ENCODE assay signal across 9 cellular contexts in genomic region chr12:27015730-27016076, GRCh38. TPM values are rescaled to one million over a fixed set of nuclear protein-coding genes. Genes with fewer than 3 reads are reported as not detected.
DNase-seq lines count a peak whose midpoint lies in the region; ATAC-seq, FAIRE-seq and TF ChIP-seq lines count a peak whose summit lies in the region.
"Had no signal": no experiment of that assay in that cellular context is flagged by ENCODE, and none has a peak within 500 bp of the region (broad histone marks: within the 10 kb centered on the region; RNA-seq: fewer than 3 reads in every experiment).

No MANE protein-coding gene starts in this region.

- no peak overlapping the region for H3K4me3 ChIP-seq in Caco-2 (ENCODE audit: low read depth, low read length)
- no peak overlapping the region for H3K4me3 ChIP-seq in RWPE2 (ENCODE audit: severe bottlenecking)
- no peak overlapping the region for H3K4me3 ChIP-seq in epithelial cell of esophagus (ENCODE audit: low read length)
- no peak overlapping the region for H3K4me3 ChIP-seq in gastrocnemius medialis

- CTCF ChIA-PET in Caco-2 (lab: Charles Lee): interaction anchor here (0.6 to 3.1 kb wide), 16 partner anchors 10 to 508 kb away, joined by 3 to 22 read pairs (median 4); partner anchors contain the start of genes FGFR1OP2, ITPR2 and PPFIBP1

- H3K9me3 ChIP-seq in Caco-2: no peaks in the 10 kb centered on the region
- H3K9me3 ChIP-seq in RWPE2 (ENCODE audit: severe bottlenecking): no peaks in the 10 kb centered on the region
- H3K9me3 ChIP-seq in gastrocnemius medialis: no peaks in the 10 kb centered on the region
- H3K9me3 ChIP-seq: SJCRH30 had no signal

- POLR2A ChIA-PET in Caco-2 (lab: Charles Lee): interaction anchor here (0.6 to 0.7 kb wide), 2 partner anchors 63 to 182 kb away, joined by 3 to 4 read pairs; partner anchors contain the start of gene ITPR2

- H3K27ac ChIP-seq in RWPE2 (ENCODE audit: poor library complexity, severe bottlenecking) (no peak overlapping the region), gastrocnemius medialis (peak overlapping the region; percentile 85 to 95 (median 92))
- H3K27ac ChIP-seq: SJCRH30 had no signal

- DNase-seq in Caco-2 (peak in 1 of 2 experiments; percentile 24), HT-29 (ENCODE audit: low spot score) (peak; percentile 68), RWPE2 (ENCODE audit: low spot score) (no peak), epithelial cell of esophagus (ENCODE audit: low read depth) (peak; percentile 53), gastrocnemius medialis (no peak), H54 (ENCODE audit: insufficient read length, low spot score) (no peak)
- no peak for DNase-seq in stimulated activated CD4-positive, alpha-beta T cell treated with anti-CD3 and anti-CD28 coated beads, Interleukin-2, amount 100 ng/mL, for 48 hours
- DNase-seq in stimulated activated naive CD4-positive, alpha-beta T cell treated with Interleukin-2 at 50 U/mL for 16 hours (lab: John Stamatoyannopoulos, UW): no peak

- no peaks in the 10 kb centered on the region for H3K36me3 ChIP-seq in Caco-2 (ENCODE audit: control insufficient read depth, insufficient read depth, low read length)
- no peaks in the 10 kb centered on the region for H3K36me3 ChIP-seq in RWPE2 (ENCODE audit: low read depth)
- H3K36me3 ChIP-seq in gastrocnemius medialis: no peaks in the 10 kb centered on the region
- H3K36me3 ChIP-seq: SJCRH30 had no signal

- H3K9me3 Mint-ChIP-seq in Caco-2 (ENCODE audit: unreplicated experiment): no peaks in the 10 kb centered on the region

- in situ Hi-C loops in gastrocnemius medialis (cut with MboI; ENCODE audit: low sequenced_read_pairs in 4 of 4): loop anchor here in 3 of 4 donors (5.0 to 25.0 kb wide), 3 partner anchors 163 to 297 kb away; no protein-coding TSS in a partner anchor

- no peaks in the 10 kb centered on the region for H3K27me3 Mint-ChIP-seq in Caco-2 (ENCODE audit: insufficient read depth, unreplicated experiment)

- BruUV-seq in Caco-2 (replicated peaks; lab: Mats Ljungman, UMichigan): no TSS peak

- peak overlapping the region; percentile 90 for H3K4me3 Mint-ChIP-seq in Caco-2 (ENCODE audit: unreplicated experiment)

- H3K27me3 ChIP-seq in Caco-2 (replicated peaks; ENCODE audit: control insufficient read depth, insufficient read depth, low read length) (no peaks in the 10 kb centered on the region), RWPE2 (ENCODE audit: insufficient read depth, poor library complexity, severe bottlenecking) (no peaks in the 10 kb centered on the region), gastrocnemius medialis (no peaks in the 10 kb centered on the region)
- H3K27me3 ChIP-seq: SJCRH30 had no signal

- TF ChIP-seq POLR2A in gastrocnemius medialis (IDR thresholded peaks at IDR 0.05) (no peak), H54 (IDR thresholded peaks at IDR 0.05; ENCODE audit: low read depth, low read length) (no peak)

- H3K27ac Mint-ChIP-seq in Caco-2 (ENCODE audit: unreplicated experiment): no peak overlapping the region

- peaks cover 16% of the 10 kb centered on the region for H3K4me1 Mint-ChIP-seq in Caco-2 (ENCODE audit: low read depth, unreplicated experiment)

- ATAC-seq in RWPE2 (ENCODE audit: low read depth) (no peak), gastrocnemius medialis (no peak)

- intact Hi-C loops in Caco-2 (cut with micrococcal nuclease; ENCODE audit: unreplicated experiment): loop anchor here (2.0 to 5.0 kb wide), 5 partner anchors 49 to 291 kb away; partner anchors contain the start of gene STK38L
- intact Hi-C loops in gastrocnemius medialis (cut with DNase I; ENCODE audit: low total_unique reads): loop anchor here (2.0 to 10.0 kb wide), 3 partner anchors 127 to 509 kb away; partner anchors contain the start of gene PPFIBP1

- H3K4me1 ChIP-seq in Caco-2 (peaks cover 18% of the 10 kb centered on the region), RWPE2 (ENCODE audit: insufficient read depth, poor library complexity, severe bottlenecking) (peaks cover 4% of the 10 kb centered on the region), gastrocnemius medialis (peaks cover 16 to 26% of the 10 kb centered on the region in 2 donors)

- FAIRE-seq in H54 (lab: Jason Lieb, UNC): no peak

- peaks cover 3% of the 10 kb centered on the region for H3K36me3 Mint-ChIP-seq in Caco-2 (ENCODE audit: insufficient read depth, unreplicated experiment)

- TF ChIP-seq CTCF in Caco-2 (IDR thresholded peaks at IDR 0.05; ENCODE audit: insufficient read depth in 1 of 2, low read depth in 1 of 2, low read length in 1 of 2, severe bottlenecking in 1 of 2, unreplicated experiment in 1 of 2) (peak; percentile 28 to 38), RWPE2 (IDR thresholded peaks at IDR 0.05; ENCODE audit: poor library complexity, severe bottlenecking) (peak; percentile 48), epithelial cell of esophagus (IDR thresholded peaks at IDR 0.05; ENCODE audit: insufficient read depth, low read depth, low read length, missing control alignments) (peak; percentile 28), gastrocnemius medialis (IDR thresholded peaks at IDR 0.05 in 4 of 5, conservative IDR thresholded peaks at IDR 0.05 in 1 of 5) (peak in 2 of 5 experiments; percentile 20 to 36)

RNA-seq across cellular contexts. Expression of gene TM7SF3, which starts 1.5 kb away (rescaled TPM):
- total RNA-seq in Caco-2 (2022) (82.9 and 83.0 TPM in 2 replicates), gastrocnemius medialis (10 to 100 TPM in 3 of 4 donors, 1 to 10 TPM in 1; 8.6 to 19.8 (median 14.3) TPM)
- 146 and 162 TPM in 2 replicates for total RNA-seq in HT-29 (2014; rRNA removed; shearing (Covaris generic))

RNA-seq across cellular contexts. Expression of gene MED21, which starts 6.7 kb away (rescaled TPM):
- total RNA-seq in Caco-2 (2022) (86.8 and 87.0 TPM in 2 replicates), gastrocnemius medialis (10 to 100 TPM; 27.6 to 68.8 (median 39.9) TPM)
- 19.5 and 23.8 TPM in 2 replicates for total RNA-seq in HT-29 (2014; rRNA removed; shearing (Covaris generic))

Comparison
In these comparisons a context has a peak if more than half of its experiments do, and no peak if none do; other contexts are left out.
1. DNase-seq: peak in HT-29 (single experiment) and epithelial cell of esophagus (single experiment); none in RWPE2 (single experiment), gastrocnemius medialis (0 of 2), stimulated activated CD4-positive, alpha-beta T cell treated with anti-CD3 and anti-CD28 coated beads, Interleukin-2, amount 100 ng/mL, for 48 hours (0 of 2), stimulated activated naive CD4-positive, alpha-beta T cell treated with Interleukin-2 at 50 U/mL for 16 hours (single experiment) and H54 (single experiment).